Comparison of ENCODE assay signal across 2 cellular contexts in genomic region chr7:85104432-85105205, GRCh38.
TF ChIP-seq lines count a peak whose summit lies in the region.

No MANE protein-coding gene starts in this region.

TF ChIP-seq in IMR-90, 13 proteins besides CTCF, POLR2A, EP300 and RAD21:
- TF ChIP-seq CEBPB (IDR thresholded peaks at IDR 0.05; ENCODE audit: low read depth, low read length), result peak; percentile 66
- no peak for TF ChIP-seq ELK1 (IDR thresholded peaks at IDR 0.05; ENCODE audit: borderline replicate concordance, low read depth, low read length)

TF ChIP-seq in SK-N-SH, 30 proteins besides CTCF, POLR2A, EP300 and RAD21:
- TF ChIP-seq PBX3 (IDR thresholded peaks at IDR 0.05) (no peak), POLR2AphosphoS5 (IDR thresholded peaks at IDR 0.05; ENCODE audit: low read depth, low read length) (peak; percentile 18; the same call in 1 of the 2 replicates), SIN3A (IDR thresholded peaks at IDR 0.05; ENCODE audit: borderline replicate concordance, low read depth, low read length) (no peak), CHD2 (IDR thresholded peaks at IDR 0.05; ENCODE audit: low read length, partially characterized antibody) (no peak), NRF1 (IDR thresholded peaks at IDR 0.05; ENCODE audit: low read depth, low read length) (no peak), MXI1 (IDR thresholded peaks at IDR 0.05; ENCODE audit: low read depth, low read length) (no peak), RFX5 (IDR thresholded peaks at IDR 0.05; ENCODE audit: low read length) (no peak), RCOR1 (IDR thresholded peaks at IDR 0.05; ENCODE audit: low read length) (no peak), ELF1 (IDR thresholded peaks at IDR 0.05) (no peak), TAF1 (IDR thresholded peaks at IDR 0.05; ENCODE audit: borderline replicate concordance, low read depth, low read length) (no peak), MAX (IDR thresholded peaks at IDR 0.05; ENCODE audit: low read depth) (no peak), USF2 (IDR thresholded peaks at IDR 0.05; ENCODE audit: borderline replicate concordance, low read depth, low read length) (no peak), FOXM1 (IDR thresholded peaks at IDR 0.05; ENCODE audit: low read depth) (0 out of 2 replicates have a peak, but pooled peaks have one; percentile 30), TCF12 (IDR thresholded peaks at IDR 0.05) (peak; percentile 54; the same call in 1 of the 2 replicates), ZBTB33 (IDR thresholded peaks at IDR 0.05; ENCODE audit: borderline replicate concordance, low read depth) (no peak), FOXJ3 (CRISPR knock-in tag; IDR thresholded peaks at IDR 0.05) (no peak), USF1 (IDR thresholded peaks at IDR 0.05; ENCODE audit: borderline replicate concordance, low read depth) (no peak), RXRA (IDR thresholded peaks at IDR 0.05; ENCODE audit: borderline replicate concordance, low read depth) (no peak), JUND (IDR thresholded peaks at IDR 0.05) (peak; percentile 49; the same call in 1 of the 2 replicates), GATA2 (CRISPR knock-in tag; IDR thresholded peaks at IDR 0.05) (no peak), SMC3 (IDR thresholded peaks at IDR 0.05; ENCODE audit: low read depth, low read length) (no peak), YY1 (IDR thresholded peaks at IDR 0.05; ENCODE audit: low read depth) (no peak), EZH2phosphoT487 (IDR thresholded peaks at IDR 0.05; ENCODE audit: borderline replicate concordance, low read depth) (no peak), GABPA (IDR thresholded peaks at IDR 0.05; ENCODE audit: low read depth) (no peak), FOSL2 (IDR thresholded peaks at IDR 0.05; ENCODE audit: borderline replicate concordance, low read depth) (peak; percentile 53; the same call in 1 of the 2 replicates), MEF2A (IDR thresholded peaks at IDR 0.05; ENCODE audit: borderline replicate concordance, low read depth) (no peak), REST (IDR thresholded peaks at IDR 0.05; ENCODE audit: low read depth, low read length) (no peak), IRF3 (IDR thresholded peaks at IDR 0.05; ENCODE audit: low read depth, low read length) (no peak), NFIC (IDR thresholded peaks at IDR 0.05; ENCODE audit: borderline replicate concordance) (no peak), TEAD4 (IDR thresholded peaks at IDR 0.05; ENCODE audit: borderline replicate concordance, insufficient read depth) (peak; percentile 36; the same call in 1 of the 2 replicates)
